In the genomic region with DNA sequence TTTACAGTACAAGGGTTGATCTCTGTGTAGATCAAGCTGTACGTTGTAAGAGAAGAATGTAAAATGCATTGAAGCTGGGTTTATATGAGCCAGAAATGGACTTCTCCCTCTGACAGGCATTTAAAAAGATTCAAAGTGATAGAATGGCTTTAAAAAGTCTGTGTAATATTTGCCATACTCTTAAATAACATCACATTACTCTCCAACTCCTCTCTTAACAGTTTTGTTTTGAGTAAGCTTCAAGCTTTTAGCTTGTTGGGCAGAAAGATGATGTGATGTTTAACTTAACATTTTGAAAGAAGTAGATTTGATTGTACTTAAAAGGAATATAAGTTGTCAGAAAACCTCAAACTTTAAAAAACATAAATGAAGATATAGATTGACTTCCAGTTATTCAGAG, we compare ENCODE assay signal across 21 cellular contexts.
DNase-seq lines count a peak whose midpoint lies in the region; ATAC-seq lines count a peak whose summit lies in the region.
"Had no signal": no experiment of that assay in that cellular context is flagged by ENCODE, and none has a peak within 500 bp of the region (broad histone marks: within the 10 kb centered on the region; RNA-seq: fewer than 3 reads in every experiment).

No MANE protein-coding gene starts in this region.

- H3K4me3 Mint-ChIP-seq in activated T-cell treated with anti-CD3 and anti-CD28 coated beads, Interleukin-2, amount 50 U/mL, for 24 hours = no peak overlapping the region
- H3K4me3 Mint-ChIP-seq in activated T-cell treated with anti-CD3 and anti-CD28 coated beads, Interleukin-2, amount 50 U/mL, for 4 hours = no peak overlapping the region
- no peak overlapping the region for H3K4me3 Mint-ChIP-seq in stimulated activated naive CD8-positive, alpha-beta T cell treated with anti-CD3 and anti-CD28 coated beads, Interleukin-15, amount 100 ng/mL, for 72 hours
- peak overlapping the region; percentile 37 for H3K4me3 Mint-ChIP-seq in activated T-helper 17 cell treated with anti-CD3 and anti-CD28 coated beads, Interleukin-2, amount 50 U/mL, for 72 hours
- H3K4me3 Mint-ChIP-seq: IgD-negative memory B cell had no signal

- H3K36me3 Mint-ChIP-seq in activated T-cell treated with anti-CD3 and anti-CD28 coated beads, Interleukin-2, amount 50 U/mL, for 24 hours (ENCODE audit: low read depth) = peaks cover 83% of the 10 kb centered on the region
- peaks cover 51% of the 10 kb centered on the region for H3K36me3 Mint-ChIP-seq in activated T-cell treated with anti-CD3 and anti-CD28 coated beads, Interleukin-2, amount 50 U/mL, for 4 hours (ENCODE audit: insufficient read depth)
- H3K36me3 Mint-ChIP-seq in activated T-helper 17 cell treated with anti-CD3 and anti-CD28 coated beads, Interleukin-2, amount 50 U/mL, for 72 hours (ENCODE audit: low read depth) = peaks cover 86% of the 10 kb centered on the region

- H3K27ac Mint-ChIP-seq in activated T-cell treated with anti-CD3 and anti-CD28 coated beads, Interleukin-2, amount 50 U/mL, for 24 hours = peak overlapping the region; percentile 75
- H3K27ac Mint-ChIP-seq in stimulated activated naive CD8-positive, alpha-beta T cell treated with anti-CD3 and anti-CD28 coated beads, Interleukin-15, amount 100 ng/mL, for 72 hours = peak overlapping the region in 1 of 2 donors; percentile 10
- peak overlapping the region; percentile 46 for H3K27ac Mint-ChIP-seq in activated T-helper 17 cell treated with anti-CD3 and anti-CD28 coated beads, Interleukin-2, amount 50 U/mL, for 72 hours

- no peaks in the 10 kb centered on the region for H3K9me3 Mint-ChIP-seq in activated T-cell treated with anti-CD3 and anti-CD28 coated beads, Interleukin-2, amount 50 U/mL, for 24 hours
- no peaks in the 10 kb centered on the region for H3K9me3 Mint-ChIP-seq in activated T-cell treated with anti-CD3 and anti-CD28 coated beads, Interleukin-2, amount 50 U/mL, for 4 hours
- H3K9me3 Mint-ChIP-seq in stimulated activated naive CD8-positive, alpha-beta T cell treated with anti-CD3 and anti-CD28 coated beads, Interleukin-15, amount 100 ng/mL, for 72 hours = no peaks in the 10 kb centered on the region
- no peaks in the 10 kb centered on the region for H3K9me3 Mint-ChIP-seq in activated T-helper 17 cell treated with anti-CD3 and anti-CD28 coated beads, Interleukin-2, amount 50 U/mL, for 72 hours
- H3K9me3 Mint-ChIP-seq: CD8-positive, alpha-beta memory T cell; IgD-negative memory B cell had no signal

- no peaks in the 10 kb centered on the region for H3K27me3 Mint-ChIP-seq in activated T-cell treated with anti-CD3 and anti-CD28 coated beads, Interleukin-2, amount 50 U/mL, for 24 hours
- no peaks in the 10 kb centered on the region for H3K27me3 Mint-ChIP-seq in activated T-cell treated with anti-CD3 and anti-CD28 coated beads, Interleukin-2, amount 50 U/mL, for 4 hours (ENCODE audit: low read depth)
- H3K27me3 Mint-ChIP-seq in stimulated activated naive CD8-positive, alpha-beta T cell treated with anti-CD3 and anti-CD28 coated beads, Interleukin-15, amount 100 ng/mL, for 72 hours = no peaks in the 10 kb centered on the region
- H3K27me3 Mint-ChIP-seq in activated T-helper 17 cell treated with anti-CD3 and anti-CD28 coated beads, Interleukin-2, amount 50 U/mL, for 72 hours = no peaks in the 10 kb centered on the region
- H3K27me3 Mint-ChIP-seq: CD8-positive, alpha-beta memory T cell; IgD-negative memory B cell had no signal

- peaks cover 36% of the 10 kb centered on the region for H3K4me1 Mint-ChIP-seq in activated T-cell treated with anti-CD3 and anti-CD28 coated beads, Interleukin-2, amount 50 U/mL, for 24 hours (ENCODE audit: low read depth)
- peaks cover 34% of the 10 kb centered on the region for H3K4me1 Mint-ChIP-seq in activated T-cell treated with anti-CD3 and anti-CD28 coated beads, Interleukin-2, amount 50 U/mL, for 4 hours (ENCODE audit: low read depth)
- peaks cover 18% of the 10 kb centered on the region for H3K4me1 Mint-ChIP-seq in stimulated activated naive CD8-positive, alpha-beta T cell treated with anti-CD3 and anti-CD28 coated beads, Interleukin-15, amount 100 ng/mL, for 72 hours
- peaks cover 24% of the 10 kb centered on the region for H3K4me1 Mint-ChIP-seq in activated T-helper 17 cell treated with anti-CD3 and anti-CD28 coated beads, Interleukin-2, amount 50 U/mL, for 72 hours

- no peak for ATAC-seq in activated T-cell treated with anti-CD3 and anti-CD28 coated beads, Interleukin-2, amount 50 U/mL, for 4 hours
- ATAC-seq in stimulated activated naive CD8-positive, alpha-beta T cell treated with anti-CD3 and anti-CD28 coated beads, Interleukin-15, Interleukin-2, amounts not matched to agents 100 U/mL and 50 U/mL, for 24 hours = peak; percentile 59
- ATAC-seq in stimulated activated naive CD8-positive, alpha-beta T cell treated with anti-CD3 and anti-CD28 coated beads, Interleukin-15, amount 100 ng/mL, for 72 hours = no peak
- ATAC-seq in activated T-helper 17 cell treated with anti-CD3 and anti-CD28 coated beads, Interleukin-2, amount 50 U/mL, for 72 hours (replicated peaks) = peak; percentile 70
- ATAC-seq in GM19463 (IDR thresholded peaks at IDR 0.05; ENCODE audit: unreplicated experiment) = no peak
- ATAC-seq: HCT116, PC-3 had no signal

- no peak for DNase-seq in activated T-cell treated with anti-CD3 and anti-CD28 coated beads, Interleukin-2, amount 50 U/mL, for 24 hours
- DNase-seq in activated T-cell treated with anti-CD3 and anti-CD28 coated beads, Interleukin-2, amount 50 U/mL, for 4 hours = no peak
- no peak for DNase-seq in stimulated activated naive CD8-positive, alpha-beta T cell treated with anti-CD3 and anti-CD28 coated beads, Interleukin-15, Interleukin-2, amounts not matched to agents 100 U/mL and 50 U/mL, for 24 hours
- DNase-seq in stimulated activated naive CD8-positive, alpha-beta T cell treated with anti-CD3 and anti-CD28 coated beads, Interleukin-15, amount 100 ng/mL, for 72 hours = no peak
- no peak for DNase-seq in effector CD8-positive, alpha-beta T cell (lab: John Stamatoyannopoulos, UW)
- DNase-seq in DMS153 (lab: John Stamatoyannopoulos, UW) = no peak
- DNase-seq: CD8-positive, alpha-beta memory T cell; DMS 273 treated with DMSO at 0.1 percent for 48 hours; DMS79 treated with DMSO at 0.1 percent for 48 hours; MM.1S; NCI-H2029 treated with DMSO at 0.1 percent for 48 hours; NCI-H446 treated with DMSO at 0.1 percent for 48 hours; NCI-H526; NCI-H82; NK-92 treated with Interleukin-12 subunit alpha and Interleukin-12 subunit beta, amount 100 ng/mL, for 24 hours; PC-3; SJCRH30 had no signal

Comparison
In these comparisons a context has a peak if more than half of its experiments do, and no peak if none do; other contexts are left out.
1. ATAC-seq: peak in stimulated activated naive CD8-positive, alpha-beta T cell treated with anti-CD3 and anti-CD28 coated beads, Interleukin-15, Interleukin-2, amounts not matched to agents 100 U/mL and 50 U/mL, for 24 hours (single experiment) and activated T-helper 17 cell treated with anti-CD3 and anti-CD28 coated beads, Interleukin-2, amount 50 U/mL, for 72 hours (single experiment); none in activated T-cell treated with anti-CD3 and anti-CD28 coated beads, Interleukin-2, amount 50 U/mL, for 4 hours (0 of 2), stimulated activated naive CD8-positive, alpha-beta T cell treated with anti-CD3 and anti-CD28 coated beads, Interleukin-15, amount 100 ng/mL, for 72 hours (single experiment) and GM19463 (single experiment).